8 cellular contexts compared by ENCODE assay signal in the genomic region with DNA sequence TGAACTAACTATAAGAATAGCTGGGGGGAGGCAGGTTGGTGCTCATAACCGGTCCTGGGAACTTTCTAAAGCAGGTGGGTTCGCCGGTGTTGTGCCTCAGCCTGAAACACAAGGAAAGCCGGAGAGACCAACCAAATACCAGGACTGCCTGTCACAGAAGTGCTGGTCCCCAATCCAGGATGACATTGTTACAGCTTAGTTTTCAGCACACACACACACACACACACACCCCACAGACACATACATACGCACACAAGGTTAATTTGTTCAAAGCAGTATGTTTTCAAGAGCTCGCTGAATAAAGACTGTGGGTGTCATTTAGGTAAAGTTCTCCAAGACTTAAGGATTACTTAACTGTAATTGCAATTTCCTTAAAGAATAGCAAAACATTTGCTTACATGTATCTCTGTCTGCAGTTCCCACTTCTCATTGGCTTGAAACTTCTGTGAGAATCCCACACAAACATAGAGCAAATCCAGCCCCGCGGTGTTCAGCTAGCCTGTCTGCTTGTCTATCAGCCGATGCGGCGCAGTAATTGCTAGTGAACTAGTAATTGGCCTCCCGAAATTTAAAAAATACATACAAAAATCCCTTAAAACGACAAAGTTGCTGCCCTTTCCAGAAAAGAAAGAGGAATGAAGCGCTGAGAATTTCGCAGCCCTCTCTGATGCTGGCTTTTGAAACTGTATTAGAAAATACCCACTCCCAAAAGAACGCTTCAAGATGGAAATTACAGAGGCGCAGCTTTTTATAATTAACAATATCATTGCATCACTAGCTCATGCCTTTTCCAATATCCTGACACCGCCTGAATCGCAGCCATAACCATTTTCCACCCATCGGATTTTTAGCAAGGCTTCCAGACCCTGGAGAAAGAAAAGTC. TPM values are rescaled to one million over a fixed set of nuclear protein-coding genes. Genes with fewer than 3 reads are reported as not detected.
DNase-seq lines count a peak whose midpoint lies in the region; ATAC-seq and TF ChIP-seq lines count a peak whose summit lies in the region.

No MANE protein-coding gene starts in this region.

- no peak overlapping the region for H2BK5ac ChIP-seq in mesendoderm (ENCODE audit: low read length)

- no peak for DNase-seq in activated naive CD4-positive, alpha-beta T cell treated with anti-CD3 and anti-CD28 coated beads for 36 hours
- DNase-seq in activated naive CD4-positive, alpha-beta T cell treated with Interleukin-2 at 50 U/mL for 16 hours = no peak
- DNase-seq in colonic mucosa = no peak
- no peak for DNase-seq in mesendoderm
- no peak for DNase-seq in GM13976 (ENCODE audit: low spot score)

- CTCF ChIA-PET in activated naive CD4-positive, alpha-beta T cell treated with anti-CD3 and anti-CD28 coated beads for 36 hours (lab: Charles Lee) = interaction anchor here (0.6 to 1.5 kb wide), 5 partner anchors 21 to 405 kb away, joined by 3 to 7 read pairs (median 3); no protein-coding TSS in a partner anchor

- in situ Hi-C loops in GM13976 (cut with MboI; ENCODE audit: low sequenced_read_pairs, unreplicated experiment) = no loop called here

- H3K9ac ChIP-seq in colonic mucosa (ENCODE audit: low read depth in 2 of 2, low read length in 2 of 2) = peak overlapping the region; percentile 28 to 60
- peak overlapping the region; percentile 72 for H3K9ac ChIP-seq in mesendoderm (ENCODE audit: low read length)

- no peak overlapping the region for H4K8ac ChIP-seq in mesendoderm (ENCODE audit: low read depth, low read length)

- peak overlapping the region; percentile 59 for H3K4me2 ChIP-seq in mesendoderm (ENCODE audit: low read length)

- no peak overlapping the region for H4K5ac ChIP-seq in mesendoderm (ENCODE audit: low read length)

- peak overlapping the region; percentile 57 for H3K23ac ChIP-seq in mesendoderm (ENCODE audit: low read length)

- ATAC-seq in GM21367 (IDR thresholded peaks at IDR 0.05; ENCODE audit: unreplicated experiment) (no peak), HG03045 (IDR thresholded peaks at IDR 0.05; ENCODE audit: unreplicated experiment) (no peak)

- no peak overlapping the region for H3K27ac Mint-ChIP-seq in activated naive CD4-positive, alpha-beta T cell treated with anti-CD3 and anti-CD28 coated beads for 36 hours

- H3K36me3 Mint-ChIP-seq in activated naive CD4-positive, alpha-beta T cell treated with anti-CD3 and anti-CD28 coated beads for 36 hours (ENCODE audit: low read depth) = no peaks in the 10 kb centered on the region

- H3K4ac ChIP-seq in mesendoderm (ENCODE audit: low read depth, low read length) = no peak overlapping the region

- H3K4me3 Mint-ChIP-seq in activated naive CD4-positive, alpha-beta T cell treated with anti-CD3 and anti-CD28 coated beads for 36 hours = peak overlapping the region; percentile 79

- no peaks in the 10 kb centered on the region for H3K9me3 Mint-ChIP-seq in activated naive CD4-positive, alpha-beta T cell treated with anti-CD3 and anti-CD28 coated beads for 36 hours

- peaks cover 11% of the 10 kb centered on the region for H3K4me1 Mint-ChIP-seq in activated naive CD4-positive, alpha-beta T cell treated with anti-CD3 and anti-CD28 coated beads for 36 hours (ENCODE audit: low read depth)

- H3K4me3 ChIP-seq in colonic mucosa = peak overlapping the region; percentile 40
- peak overlapping the region; percentile 55 for H3K4me3 ChIP-seq in mesendoderm (ENCODE audit: low read length)
- peak overlapping the region; percentile 65 for H3K4me3 ChIP-seq in urinary bladder (ENCODE audit: low read depth, low read length)

- H3K4me1 ChIP-seq in colonic mucosa (no peaks in the 10 kb centered on the region), mesendoderm (ENCODE audit: control insufficient read depth, low read depth, low read length) (peaks cover 6% of the 10 kb centered on the region), urinary bladder (ENCODE audit: insufficient read depth) (no peaks in the 10 kb centered on the region)

- H3K27ac ChIP-seq in colonic mucosa (peak overlapping the region; percentile 46), mesendoderm (ENCODE audit: low read depth, low read length) (no peak overlapping the region), urinary bladder (ENCODE audit: low read depth) (peak overlapping the region; percentile 16)

- H3K27me3 Mint-ChIP-seq in activated naive CD4-positive, alpha-beta T cell treated with anti-CD3 and anti-CD28 coated beads for 36 hours (ENCODE audit: low read depth) = peaks cover 33% of the 10 kb centered on the region

- H3K79me1 ChIP-seq in mesendoderm (ENCODE audit: low read length) = no peaks in the 10 kb centered on the region

- WGBS in mesendoderm (ENCODE audit: extremely low coverage, insufficient coverage, low lambda C conversion rate) = no CpG with 5 or more reads among the region's 20 CpGs
- WGBS in urinary bladder = 21% methylated on average over 20 of the region's 20 CpGs

- H3K79me2 ChIP-seq in mesendoderm (ENCODE audit: control insufficient read depth, insufficient read depth, low read length) = no peaks in the 10 kb centered on the region

- H3K36me3 ChIP-seq in colonic mucosa (no peaks in the 10 kb centered on the region), mesendoderm (ENCODE audit: control insufficient read depth, insufficient read depth, low read length) (no peaks in the 10 kb centered on the region), urinary bladder (ENCODE audit: insufficient read depth) (no peaks in the 10 kb centered on the region)

- TF ChIP-seq CTCF in colonic mucosa (IDR thresholded peaks at IDR 0.05) = no peak
- no peak for TF ChIP-seq CTCF in GM13976 (IDR thresholded peaks at IDR 0.05; ENCODE audit: borderline replicate concordance, control extremely low read depth, extremely low read depth, insufficient read depth, missing control alignments)

- peak overlapping the region; percentile 82 for H3K56ac ChIP-seq in mesendoderm (ENCODE audit: low read length)

- no peaks in the 10 kb centered on the region for H3K9me3 ChIP-seq in colonic mucosa

- H3K27me3 ChIP-seq in colonic mucosa = peaks cover 9% of the 10 kb centered on the region
- H3K27me3 ChIP-seq in mesendoderm (ENCODE audit: insufficient read depth, low read length, poor library complexity) = peaks cover 4% of the 10 kb centered on the region

- no peak overlapping the region for H2AK5ac ChIP-seq in mesendoderm (ENCODE audit: low read length)

- no peak overlapping the region for H3K18ac ChIP-seq in mesendoderm (ENCODE audit: low read length)

- intact Hi-C loops in activated naive CD4-positive, alpha-beta T cell treated with anti-CD3 and anti-CD28 coated beads for 36 hours (cut with micrococcal nuclease) = no loop called here
- intact Hi-C loops in colonic mucosa (cut with DNase I) = no loop called here

- H2BK120ac ChIP-seq in mesendoderm (ENCODE audit: low read depth, low read length) = no peak overlapping the region

- H2BK15ac ChIP-seq in mesendoderm (replicated peaks; ENCODE audit: low read depth) = no peak overlapping the region

RNA-seq across cellular contexts. Expression of a gene that starts 0.9 kb away (rescaled TPM):
- total RNA-seq in activated naive CD4-positive, alpha-beta T cell treated with anti-CD3 and anti-CD28 coated beads for 36 hours = 1 to 10 TPM; 1.2 to 1.6 TPM
- total RNA-seq in colonic mucosa = 10 to 100 TPM in 1 of 2 donors, 1 to 10 TPM in 1; 4.2 to 14.5 TPM
- 7.8 TPM for polyA plus RNA-seq in mesendoderm (2013, experiment 1 of 2)
- polyA plus RNA-seq in mesendoderm (2013, experiment 2 of 2) = 8.4 TPM
- 71.3 TPM for total RNA-seq in urinary bladder
- polyA plus RNA-seq in urinary bladder = 219 TPM
